Comparison of ENCODE assay signal across 9 cellular contexts in genomic region chr4:1026115-1026514, GRCh38. TPM values are rescaled to one million over a fixed set of nuclear protein-coding genes. Genes with fewer than 3 reads are reported as not detected.
DNase-seq lines count a peak whose midpoint lies in the region; ATAC-seq and TF ChIP-seq lines count a peak whose summit lies in the region.
"Had no signal": no experiment of that assay in that cellular context is flagged by ENCODE, and none has a peak within 500 bp of the region (broad histone marks: within the 10 kb centered on the region; RNA-seq: fewer than 3 reads in every experiment).

No MANE protein-coding gene starts in this region.

- ATAC-seq in HG03095 (IDR thresholded peaks at IDR 0.05; ENCODE audit: unreplicated experiment) (peak; percentile 70), left lung (peak; percentile 81)

- intact Hi-C loops in activated naive CD4-positive, alpha-beta T cell treated with anti-CD3 and anti-CD28 coated beads for 36 hours (cut with micrococcal nuclease), result no loop called here
- intact Hi-C loops in left lung (cut with DNase I), result no loop called here

- peaks cover 5% of the 10 kb centered on the region for H3K36me3 Mint-ChIP-seq in activated naive CD4-positive, alpha-beta T cell treated with anti-CD3 and anti-CD28 coated beads for 36 hours (ENCODE audit: low read depth)

- no peak overlapping the region for H3K4me3 Mint-ChIP-seq in activated naive CD4-positive, alpha-beta T cell treated with anti-CD3 and anti-CD28 coated beads for 36 hours

- H3K4me3 ChIP-seq in left lung, result no peak overlapping the region
- H3K4me3 ChIP-seq: thoracic aorta had no signal

- H3K4me1 Mint-ChIP-seq in activated naive CD4-positive, alpha-beta T cell treated with anti-CD3 and anti-CD28 coated beads for 36 hours (ENCODE audit: low read depth), result peaks cover 4% of the 10 kb centered on the region

- peak; percentile 48 for DNase-seq in activated naive CD4-positive, alpha-beta T cell treated with anti-CD3 and anti-CD28 coated beads for 36 hours
- no peak for DNase-seq in activated naive CD4-positive, alpha-beta T cell (lab: John Stamatoyannopoulos, UW)
- peak; percentile 63 for DNase-seq in activated CD4-positive, alpha-beta T cell treated with anti-CD3 and anti-CD28 coated beads for 48 hours
- DNase-seq in left lung (no peak), NCI-H2171 treated with DMSO at 0.1 percent for 48 hours (lab: John Stamatoyannopoulos, UW) (no peak), COLO829 (ENCODE audit: low spot score) (no peak), mucosa of gallbladder (ENCODE audit: low spot score) (no peak)

- H3K27ac ChIP-seq in left lung, result no peak overlapping the region
- H3K27ac ChIP-seq: thoracic aorta had no signal

- H3K36me3 ChIP-seq in left lung, result peaks cover 0 to 13% of the 10 kb centered on the region in 2 donors

- no peak overlapping the region for H3K27ac Mint-ChIP-seq in activated naive CD4-positive, alpha-beta T cell treated with anti-CD3 and anti-CD28 coated beads for 36 hours

- H3K4me1 ChIP-seq in left lung, result no peaks in the 10 kb centered on the region

- peaks cover 0 to 44% of the 10 kb centered on the region in 2 donors for H3K27me3 ChIP-seq in left lung

- CTCF ChIA-PET in activated naive CD4-positive, alpha-beta T cell treated with anti-CD3 and anti-CD28 coated beads for 36 hours (lab: Charles Lee), result no interaction called here

- no peaks in the 10 kb centered on the region for H3K9me3 ChIP-seq in left lung
- H3K9me3 ChIP-seq: thoracic aorta had no signal

- no peak for TF ChIP-seq CTCF in left lung (IDR thresholded peaks at IDR 0.05)

- H3K27me3 Mint-ChIP-seq in activated naive CD4-positive, alpha-beta T cell treated with anti-CD3 and anti-CD28 coated beads for 36 hours (ENCODE audit: low read depth), result no peaks in the 10 kb centered on the region

- no peaks in the 10 kb centered on the region for H3K9me3 Mint-ChIP-seq in activated naive CD4-positive, alpha-beta T cell treated with anti-CD3 and anti-CD28 coated beads for 36 hours

RNA-seq across cellular contexts. Expression of gene FGFRL1, which starts 14.7 kb away (rescaled TPM):
- total RNA-seq in activated naive CD4-positive, alpha-beta T cell treated with anti-CD3 and anti-CD28 coated beads for 36 hours, result 1 to 10 TPM; 7.6 to 8.0 TPM
- total RNA-seq in left lung (10 to 100 TPM; 23.5 to 31.2 TPM), mucosa of gallbladder (28.2 TPM)

RNA-seq across cellular contexts. Expression of gene SLC26A1, which starts 32.9 kb away (rescaled TPM):
- not detected for total RNA-seq in activated naive CD4-positive, alpha-beta T cell treated with anti-CD3 and anti-CD28 coated beads for 36 hours
- total RNA-seq in left lung, result under 1 TPM; 0.35 to 0.39 TPM
- 4.3 TPM for total RNA-seq in mucosa of gallbladder
- total RNA-seq: thoracic aorta had no signal

RNA-seq across cellular contexts. Expression of gene IDUA, which starts 39.3 kb away (rescaled TPM):
- 10 to 100 TPM in 1 of 2 experiments, 1 to 10 TPM in 1; 9.5 to 10.5 TPM for total RNA-seq in activated naive CD4-positive, alpha-beta T cell treated with anti-CD3 and anti-CD28 coated beads for 36 hours
- total RNA-seq in left lung (10 to 100 TPM; 33.6 to 46.8 TPM), mucosa of gallbladder (93.0 TPM)

RNA-seq across cellular contexts. Expression of gene DGKQ, which starts 52.7 kb away (rescaled TPM):
- total RNA-seq in activated naive CD4-positive, alpha-beta T cell treated with anti-CD3 and anti-CD28 coated beads for 36 hours, result 10 to 100 TPM; 10.8 to 11.1 TPM
- total RNA-seq in left lung (10 to 100 TPM; 15.8 to 19.8 TPM), mucosa of gallbladder (26.9 TPM)

Comparison
In these comparisons a context has a peak if more than half of its experiments do, and no peak if none do; other contexts are left out.
1. DNase-seq: peak in activated naive CD4-positive, alpha-beta T cell treated with anti-CD3 and anti-CD28 coated beads for 36 hours (single experiment) and activated CD4-positive, alpha-beta T cell treated with anti-CD3 and anti-CD28 coated beads for 48 hours (single experiment); none in activated naive CD4-positive, alpha-beta T cell (0 of 4), left lung (0 of 2), NCI-H2171 treated with DMSO at 0.1 percent for 48 hours (single experiment), COLO829 (single experiment) and mucosa of gallbladder (single experiment).